15 cellular contexts compared by ENCODE assay signal in genomic region chr13:47303626-47304025, GRCh38.
"Had no signal": no experiment of that assay in that cellular context is flagged by ENCODE, and none has a peak within 500 bp of the region (broad histone marks: within the 10 kb centered on the region; RNA-seq: fewer than 3 reads in every experiment).

No MANE protein-coding gene starts in this region.

- ATAC-seq: activated CD8-positive, alpha-beta T cell treated with anti-CD3 and anti-CD28 coated beads, Interleukin-2, amount 10 ng/mL, durations not matched to agents 7 days and 5 days; body of pancreas; heart left ventricle; left cardiac atrium; right lobe of liver; stimulated activated effector memory CD8-positive, alpha-beta T cell treated with anti-CD3 and anti-CD28 coated beads, Interleukin-12 subunit alpha, Interleukin-12 subunit beta, amount 100 ng/mL, for 72 hours had no signal

- DNase-seq: activated CD4-positive, alpha-beta T cell treated with anti-CD3 and anti-CD28 coated beads, Interleukin-2, amount 50 U/mL, for 1 hour; activated CD4-positive, CD25-positive, alpha-beta regulatory T cell treated with anti-CD3 and anti-CD28 coated beads, Interleukin-2, amount 50 U/mL, for 72 hours; activated CD8-positive, alpha-beta T cell treated with anti-CD3 and anti-CD28 coated beads, Interleukin-2, amount 10 ng/mL, durations not matched to agents 7 days and 5 days; activated gamma-delta T cell treated with Interleukin-2 at 50 U/mL for 16 hours; anterior cingulate cortex; body of pancreas; heart left ventricle; left cardiac atrium; nucleus accumbens; right lobe of liver; stimulated activated CD4-positive, alpha-beta T cell treated with anti-CD3 and anti-CD28 coated beads, Interleukin-1b, Interleukin-23, amount 100 ng/mL, for 48 hours; stomach; transverse colon; WERI-Rb-1 had no signal
